Comparison of ENCODE assay signal across 21 cellular contexts in genomic region chr2:241957276-241957675, GRCh38.
"Had no signal": no experiment of that assay in that cellular context is flagged by ENCODE, and none has a peak within 500 bp of the region (broad histone marks: within the 10 kb centered on the region; RNA-seq: fewer than 3 reads in every experiment).

No MANE protein-coding gene starts in this region.

- H3K27ac ChIP-seq: coronary artery, hepatocyte, neutrophil, right atrium auricular region, thoracic aorta had no signal

- H3K4me3 ChIP-seq: coronary artery, hepatocyte, lung, right atrium auricular region, thoracic aorta had no signal

- H3K79me2 ChIP-seq: hepatocyte had no signal

- H3K27ac Mint-ChIP-seq: endodermal cell had no signal

- H3K9me3 Mint-ChIP-seq: endodermal cell; naive thymus-derived CD8-positive, alpha-beta T cell had no signal

- H3K4me3 Mint-ChIP-seq: endodermal cell; naive thymus-derived CD8-positive, alpha-beta T cell; stimulated activated naive B cell treated with anti-CD40 and anti-IgM and Interleukin-4, amounts not matched to agents 10 μg/mL and 1 μg/mL and 100 μg/mL, for 72 hours; stimulated activated naive CD8-positive, alpha-beta T cell treated with anti-CD3 and anti-CD28 coated beads, Interleukin-15, amount 100 ng/mL, for 72 hours had no signal

- DNase-seq: effector CD4-positive, alpha-beta T cell; endodermal cell; foreskin melanocyte; head of caudate nucleus; kidney; left cardiac atrium; left ventricle myocardium superior; mesendoderm; naive thymus-derived CD8-positive, alpha-beta T cell; stimulated activated CD4-positive, alpha-beta T cell treated with anti-CD3 and anti-CD28 coated beads, Interleukin-15, amount 100 ng/mL, for 24 hours; stimulated activated CD4-positive, alpha-beta T cell treated with anti-CD3 and anti-CD28 coated beads, Interleukin-1b, Interleukin-23, amount 100 ng/mL, for 48 hours; stimulated activated CD4-positive, alpha-beta T cell treated with anti-CD3 and anti-CD28 coated beads, Interleukin-4, amount 100 ng/mL, for 24 hours; stimulated activated naive B cell treated with anti-CD40 and anti-IgM and Interleukin-4, amounts not matched to agents 10 μg/mL and 1 μg/mL and 100 μg/mL, for 72 hours; stimulated activated naive CD8-positive, alpha-beta T cell treated with anti-CD3 and anti-CD28 coated beads, Interleukin-15, amount 100 ng/mL, for 72 hours; trophoblast cell had no signal

- H3K36me3 ChIP-seq: neutrophil, right atrium auricular region, thoracic aorta had no signal

- H3K4me1 Mint-ChIP-seq: stimulated activated naive CD8-positive, alpha-beta T cell treated with anti-CD3 and anti-CD28 coated beads, Interleukin-15, amount 100 ng/mL, for 72 hours had no signal

- H3K27me3 ChIP-seq: hepatocyte, neutrophil, right atrium auricular region had no signal

- H3K4me2 ChIP-seq: hepatocyte had no signal

- H3K9me3 ChIP-seq: right atrium auricular region, thoracic aorta had no signal

- H3K27me3 Mint-ChIP-seq: naive thymus-derived CD8-positive, alpha-beta T cell; stimulated activated naive B cell treated with anti-CD40 and anti-IgM and Interleukin-4, amounts not matched to agents 10 μg/mL and 1 μg/mL and 100 μg/mL, for 72 hours; stimulated activated naive CD8-positive, alpha-beta T cell treated with anti-CD3 and anti-CD28 coated beads, Interleukin-15, amount 100 ng/mL, for 72 hours had no signal

- H2AFZ ChIP-seq: hepatocyte had no signal

- ATAC-seq: left cardiac atrium; left ventricle myocardium superior; naive thymus-derived CD8-positive, alpha-beta T cell; stimulated activated naive B cell treated with anti-CD40 and anti-IgM and Interleukin-4, amounts not matched to agents 10 μg/mL and 1 μg/mL and 100 μg/mL, for 72 hours; stimulated activated naive CD8-positive, alpha-beta T cell treated with anti-CD3 and anti-CD28 coated beads, Interleukin-15, amount 100 ng/mL, for 72 hours had no signal

- H3K4me1 ChIP-seq: right atrium auricular region had no signal
